14 cellular contexts compared by ENCODE assay signal in the genomic region with DNA sequence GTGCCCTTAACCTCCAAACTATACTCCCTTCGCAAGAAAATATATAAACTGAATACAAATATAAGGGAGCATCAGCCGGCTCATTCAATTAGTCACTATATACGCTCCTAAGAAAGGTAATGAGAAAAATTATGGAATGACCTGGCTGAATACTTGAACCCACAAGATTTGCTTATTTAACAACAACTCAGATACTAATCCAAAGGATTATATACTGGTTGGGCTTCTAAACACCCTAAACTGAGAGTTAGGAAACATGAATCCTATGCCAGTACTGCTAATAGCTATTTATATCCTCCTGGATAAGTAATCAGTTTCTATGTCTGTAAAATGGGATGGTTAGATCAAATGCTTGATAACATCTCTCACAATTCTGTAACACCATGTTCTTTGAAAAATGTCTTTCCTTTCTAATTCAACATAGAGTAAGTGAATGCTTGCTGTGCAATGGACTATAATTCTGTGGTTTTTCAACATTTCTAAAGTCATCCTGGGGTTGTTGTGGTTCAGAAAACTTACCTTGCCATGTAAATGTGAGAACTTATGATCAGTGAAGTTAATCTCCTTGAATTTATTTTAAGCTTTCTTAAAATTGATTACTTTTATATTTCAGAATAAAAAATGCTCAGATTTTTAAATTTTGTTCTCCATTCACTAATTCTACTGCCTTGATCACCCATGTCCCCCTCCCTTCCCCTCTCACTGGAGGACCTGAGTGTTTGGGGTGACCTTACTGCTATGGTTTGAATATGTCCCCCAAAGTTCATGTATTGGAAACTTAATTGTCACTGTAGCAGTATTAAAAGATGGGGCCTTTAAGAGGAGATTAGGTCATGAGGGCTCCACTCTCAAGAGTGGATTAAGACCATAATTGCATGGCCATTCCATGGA. TPM values are rescaled to one million over a fixed set of nuclear protein-coding genes. Genes with fewer than 3 reads are reported as not detected.
A peak's percentile ranks its signal among the peaks of the same experiment; 100 is the strongest.
DNase-seq lines count a peak whose midpoint lies in the region; ATAC-seq and TF ChIP-seq lines count a peak whose summit lies in the region.
"Had no signal": no experiment of that assay in that cellular context is flagged by ENCODE, and none has a peak within 500 bp of the region (broad histone marks: within the 10 kb centered on the region; RNA-seq: fewer than 3 reads in every experiment).

No MANE protein-coding gene starts in this region.

- H3K4me3 Mint-ChIP-seq in activated CD8-positive, alpha-beta memory T cell treated with anti-CD3 and anti-CD28 coated beads, Interleukin-2, amount 10 ng/mL, durations not matched to agents 7 days and 5 days: peak overlapping the region; percentile 31
- H3K4me3 Mint-ChIP-seq in central memory CD8-positive, alpha-beta T cell: peak overlapping the region; percentile 65
- peak overlapping the region in 1 of 2 donors; percentile 5 for H3K4me3 Mint-ChIP-seq in stimulated activated naive B cell treated with anti-CD40 and anti-IgM and Interleukin-4, amounts not matched to agents 10 μg/mL and 1 μg/mL and 100 μg/mL, for 72 hours
- no peak overlapping the region for H3K4me3 Mint-ChIP-seq in mesothelial cell of epicardium

- H3K27ac Mint-ChIP-seq in activated CD8-positive, alpha-beta memory T cell treated with anti-CD3 and anti-CD28 coated beads, Interleukin-2, amount 10 ng/mL, durations not matched to agents 7 days and 5 days: peak overlapping the region; percentile 92
- H3K27ac Mint-ChIP-seq in central memory CD8-positive, alpha-beta T cell (ENCODE audit: low read depth): peak overlapping the region; percentile 67
- H3K27ac Mint-ChIP-seq in stimulated activated naive B cell treated with anti-CD40 and anti-IgM and Interleukin-4, amounts not matched to agents 10 μg/mL and 1 μg/mL and 100 μg/mL, for 72 hours: no peak overlapping the region
- no peak overlapping the region for H3K27ac Mint-ChIP-seq in mesothelial cell of epicardium

- H3K4me1 Mint-ChIP-seq in activated CD8-positive, alpha-beta memory T cell treated with anti-CD3 and anti-CD28 coated beads, Interleukin-2, amount 10 ng/mL, durations not matched to agents 7 days and 5 days: peaks cover 78% of the 10 kb centered on the region
- H3K4me1 Mint-ChIP-seq in central memory CD8-positive, alpha-beta T cell: peaks cover 59% of the 10 kb centered on the region
- H3K4me1 Mint-ChIP-seq in stimulated activated naive B cell treated with anti-CD40 and anti-IgM and Interleukin-4, amounts not matched to agents 10 μg/mL and 1 μg/mL and 100 μg/mL, for 72 hours: peaks cover 26 to 60% of the 10 kb centered on the region in 2 donors
- H3K4me1 Mint-ChIP-seq in mesothelial cell of epicardium: peaks cover 9% of the 10 kb centered on the region

- DNase-seq in activated CD8-positive, alpha-beta memory T cell treated with anti-CD3 and anti-CD28 coated beads, Interleukin-2, amount 10 ng/mL, durations not matched to agents 7 days and 5 days: no peak
- DNase-seq in activated CD8-positive, alpha-beta memory T cell treated with anti-CD3 and anti-CD28 coated beads, Interleukin-2, amount 50 U/mL, for 48 hours: no peak
- DNase-seq in NCI-H82 (lab: John Stamatoyannopoulos, UW) (peak; percentile 68), DMS153 treated with DMSO at 0.1 percent for 48 hours (lab: John Stamatoyannopoulos, UW; ENCODE audit: unreplicated experiment) (no peak), NCI-H446 (lab: John Stamatoyannopoulos, UW) (no peak), mesothelial cell of epicardium (ENCODE audit: low spot score in 2 of 2, unreplicated experiment in 2 of 2) (no peak)
- no peak for DNase-seq in central memory CD8-positive, alpha-beta T cell (ENCODE audit: low spot score in 2 of 2)
- DNase-seq in stimulated activated naive B cell treated with anti-CD40 and anti-IgM and Interleukin-4, amounts not matched to agents 10 μg/mL and 1 μg/mL and 100 μg/mL, for 72 hours: no peak
- DNase-seq: cerebellar nuclear complex, DMS79, NCI-H1105 treated with DMSO at 0.1 percent for 48 hours, NCI-H524 treated with DMSO at 0.1 percent for 48 hours, upper lobe of right lung had no signal

- CTCF ChIA-PET in activated CD8-positive, alpha-beta memory T cell treated with anti-CD3 and anti-CD28 coated beads, Interleukin-2, amount 10 ng/mL, durations not matched to agents 7 days and 5 days (lab: Charles Lee): interaction anchor here (0.9 to 1.7 kb wide), 5 partner anchors 14 to 249 kb away, joined by 3 read pairs; a partner anchor contains a TSS

- H3K36me3 Mint-ChIP-seq in activated CD8-positive, alpha-beta memory T cell treated with anti-CD3 and anti-CD28 coated beads, Interleukin-2, amount 10 ng/mL, durations not matched to agents 7 days and 5 days: peaks cover 72% of the 10 kb centered on the region
- peaks cover 12% of the 10 kb centered on the region for H3K36me3 Mint-ChIP-seq in central memory CD8-positive, alpha-beta T cell (ENCODE audit: insufficient read depth)
- peaks cover 61 to 80% of the 10 kb centered on the region in 2 donors for H3K36me3 Mint-ChIP-seq in stimulated activated naive B cell treated with anti-CD40 and anti-IgM and Interleukin-4, amounts not matched to agents 10 μg/mL and 1 μg/mL and 100 μg/mL, for 72 hours
- no peaks in the 10 kb centered on the region for H3K36me3 Mint-ChIP-seq in mesothelial cell of epicardium

- no peak for TF ChIP-seq CTCF in mesothelial cell of epicardium (IDR thresholded peaks at IDR 0.05; ENCODE audit: unreplicated experiment)

- peaks cover 11% of the 10 kb centered on the region for H3K9me3 Mint-ChIP-seq in activated CD8-positive, alpha-beta memory T cell treated with anti-CD3 and anti-CD28 coated beads, Interleukin-2, amount 10 ng/mL, durations not matched to agents 7 days and 5 days (ENCODE audit: low read depth)
- H3K9me3 Mint-ChIP-seq in central memory CD8-positive, alpha-beta T cell: no peaks in the 10 kb centered on the region
- H3K9me3 Mint-ChIP-seq in stimulated activated naive B cell treated with anti-CD40 and anti-IgM and Interleukin-4, amounts not matched to agents 10 μg/mL and 1 μg/mL and 100 μg/mL, for 72 hours: peaks cover 10 to 26% of the 10 kb centered on the region in 2 donors
- peaks cover 4% of the 10 kb centered on the region for H3K9me3 Mint-ChIP-seq in mesothelial cell of epicardium

- peak; percentile 47 for ATAC-seq in activated CD8-positive, alpha-beta memory T cell treated with anti-CD3 and anti-CD28 coated beads, Interleukin-2, amount 10 ng/mL, durations not matched to agents 7 days and 5 days
- ATAC-seq in central memory CD8-positive, alpha-beta T cell (replicated peaks; ENCODE audit: extremely low read depth, poor library complexity, severe bottlenecking): peak; percentile 18
- peak; percentile 53 to 70 for ATAC-seq in stimulated activated naive B cell treated with anti-CD40 and anti-IgM and Interleukin-4, amounts not matched to agents 10 μg/mL and 1 μg/mL and 100 μg/mL, for 72 hours (replicated peaks)
- ATAC-seq: A549, upper lobe of right lung had no signal

- no peaks in the 10 kb centered on the region for H3K27me3 Mint-ChIP-seq in activated CD8-positive, alpha-beta memory T cell treated with anti-CD3 and anti-CD28 coated beads, Interleukin-2, amount 10 ng/mL, durations not matched to agents 7 days and 5 days
- H3K27me3 Mint-ChIP-seq in central memory CD8-positive, alpha-beta T cell: no peaks in the 10 kb centered on the region
- no peaks in the 10 kb centered on the region for H3K27me3 Mint-ChIP-seq in stimulated activated naive B cell treated with anti-CD40 and anti-IgM and Interleukin-4, amounts not matched to agents 10 μg/mL and 1 μg/mL and 100 μg/mL, for 72 hours
- H3K27me3 Mint-ChIP-seq in mesothelial cell of epicardium (ENCODE audit: low read depth): no peaks in the 10 kb centered on the region

RNA-seq across cellular contexts. Expression of a gene that starts 14.5 kb away (rescaled TPM):
- total RNA-seq in activated CD8-positive, alpha-beta memory T cell treated with anti-CD3 and anti-CD28 coated beads, Interleukin-2, amount 10 ng/mL, durations not matched to agents 7 days and 5 days: 10 to 100 TPM; 14.3 to 46.3 TPM
- 3.5 to 4.0 TPM (median 3.7 TPM) in 3 replicates for total RNA-seq in mesothelial cell of epicardium

Comparison
In these comparisons a context has a peak if more than half of its experiments do, and no peak if none do; other contexts are left out.
1. H3K27ac Mint-ChIP-seq: peak in activated CD8-positive, alpha-beta memory T cell treated with anti-CD3 and anti-CD28 coated beads, Interleukin-2, amount 10 ng/mL, durations not matched to agents 7 days and 5 days (single experiment) and central memory CD8-positive, alpha-beta T cell (single experiment); none in stimulated activated naive B cell treated with anti-CD40 and anti-IgM and Interleukin-4, amounts not matched to agents 10 μg/mL and 1 μg/mL and 100 μg/mL, for 72 hours (single experiment) and mesothelial cell of epicardium (single experiment).
2. Peak in every context shown above with its lines, with median percentiles within 50 percentile points of each other: ATAC-seq.